In genomic region chr2:25356088-25356487, GRCh38 we compare ENCODE assay signal across 19 cellular contexts. TPM values are rescaled to one million over a fixed set of nuclear protein-coding genes. Genes with fewer than 3 reads are reported as not detected.
A peak's percentile ranks its signal among the peaks of the same experiment; 100 is the strongest.
DNase-seq lines count a peak whose midpoint lies in the region; ATAC-seq and TF ChIP-seq lines count a peak whose summit lies in the region.
"Had no signal": no experiment of that assay in that cellular context is flagged by ENCODE, and none has a peak within 500 bp of the region (broad histone marks: within the 10 kb centered on the region; RNA-seq: fewer than 3 reads in every experiment).

No MANE protein-coding gene starts in this region.

- no peak for TF ChIP-seq CTCF in osteoblast (IDR thresholded peaks at IDR 0.05; ENCODE audit: extremely low read depth, low read depth, low read length)
- TF ChIP-seq CTCF in adrenal gland (IDR thresholded peaks at IDR 0.05), result no peak

- H3K4me2 ChIP-seq in mesendoderm (ENCODE audit: low read length) (no peak overlapping the region), osteoblast (ENCODE audit: insufficient read depth, low read length) (no peak overlapping the region)
- H3K4me2 ChIP-seq: BLaER1 had no signal

- H3K36me3 ChIP-seq in mesendoderm (ENCODE audit: control insufficient read depth, insufficient read depth, low read length) (no peaks in the 10 kb centered on the region), osteoblast (ENCODE audit: insufficient read depth, low read length) (no peaks in the 10 kb centered on the region), adrenal gland (replicated peaks in 1 of 2) (no peaks in the 10 kb centered on the region)
- H3K36me3 ChIP-seq: BLaER1 had no signal

- WGBS in mesendoderm (ENCODE audit: extremely low coverage, insufficient coverage, low lambda C conversion rate), result no CpG with 5 or more reads among the region's 4 CpGs
- WGBS in adrenal gland, 4 donors, result 62 to 83% (median 73%) methylated on average over 2 to 4 of the region's 4 CpGs

- H3K27me3 ChIP-seq in mesendoderm (ENCODE audit: insufficient read depth, low read length, poor library complexity) (no peaks in the 10 kb centered on the region), osteoblast (ENCODE audit: insufficient read depth, low read length) (peaks cover 7% of the 10 kb centered on the region), adrenal gland (no peaks in the 10 kb centered on the region)
- H3K27me3 ChIP-seq: BLaER1 had no signal

- no peak overlapping the region for H2BK15ac ChIP-seq in mesendoderm (replicated peaks; ENCODE audit: low read depth)

- no peak overlapping the region for H2BK5ac ChIP-seq in mesendoderm (ENCODE audit: low read length)

- H3K27ac ChIP-seq in mesendoderm (ENCODE audit: low read depth, low read length), result no peak overlapping the region
- no peak overlapping the region for H3K27ac ChIP-seq in osteoblast (ENCODE audit: low read depth, low read length)
- H3K27ac ChIP-seq in adrenal gland, result no peak overlapping the region
- H3K27ac ChIP-seq: 22Rv1, BLaER1, C4-2B had no signal

- H3K18ac ChIP-seq in mesendoderm (ENCODE audit: low read length), result no peak overlapping the region

- H3K4me3 ChIP-seq in mesendoderm (ENCODE audit: low read length), result no peak overlapping the region
- H3K4me3 ChIP-seq in osteoblast (ENCODE audit: insufficient read depth, low read length), result no peak overlapping the region
- H3K4me3 ChIP-seq in adrenal gland, result no peak overlapping the region
- H3K4me3 ChIP-seq: BLaER1, GM12878 had no signal

- H3K4me1 ChIP-seq in mesendoderm (ENCODE audit: control insufficient read depth, low read depth, low read length), result no peaks in the 10 kb centered on the region
- H3K4me1 ChIP-seq in osteoblast (ENCODE audit: insufficient read depth, low read length), result no peaks in the 10 kb centered on the region
- H3K4me1 ChIP-seq in adrenal gland (replicated peaks in 1 of 2), result no peaks in the 10 kb centered on the region
- H3K4me1 ChIP-seq: BLaER1, Caco-2 had no signal

- H3K79me2 ChIP-seq in mesendoderm (ENCODE audit: control insufficient read depth, insufficient read depth, low read length) (no peaks in the 10 kb centered on the region), osteoblast (ENCODE audit: insufficient read depth, low read length) (no peaks in the 10 kb centered on the region)

- H2AFZ ChIP-seq in osteoblast (ENCODE audit: low read length), result no peak overlapping the region

- H3K4ac ChIP-seq in mesendoderm (ENCODE audit: low read depth, low read length), result no peak overlapping the region

- H3K23ac ChIP-seq in mesendoderm (ENCODE audit: low read length), result no peak overlapping the region

- H3K79me1 ChIP-seq in mesendoderm (ENCODE audit: low read length), result no peaks in the 10 kb centered on the region

- no peak overlapping the region for H2AK5ac ChIP-seq in mesendoderm (ENCODE audit: low read length)

- H4K8ac ChIP-seq in mesendoderm (ENCODE audit: low read depth, low read length), result no peak overlapping the region

- intact Hi-C loops in Right ventricle myocardium inferior (cut with DNase I) (no loop called here), left cardiac atrium (cut with DNase I) (no loop called here), adrenal gland (cut with DNase I) (no loop called here)

- no peak overlapping the region for H3K9ac ChIP-seq in mesendoderm (ENCODE audit: low read length)
- H3K9ac ChIP-seq: BLaER1 had no signal

- no peaks in the 10 kb centered on the region for H4K20me1 ChIP-seq in osteoblast (ENCODE audit: insufficient read depth, low read length)
- H4K20me1 ChIP-seq: BLaER1 had no signal

- DNase-seq in Right ventricle myocardium inferior (ENCODE audit: missing footprints) (peak; percentile 26), left cardiac atrium (no peak), mesendoderm (no peak), osteoblast (ENCODE audit: insufficient read length, low spot score, missing footprints) (peak; percentile 32), adrenal gland (no peak), DMS114 treated with DMSO at 0.1 percent for 48 hours (lab: John Stamatoyannopoulos, UW; ENCODE audit: unreplicated experiment) (no peak)
- no peak for DNase-seq in stimulated activated CD4-positive, alpha-beta T cell treated with anti-CD3 and anti-CD28 coated beads, Interleukin-1b, Interleukin-23, amount 100 ng/mL, for 48 hours
- DNase-seq: Caco-2; CD4-positive, CD25-positive, alpha-beta regulatory T cell; CD8-positive, alpha-beta T cell; DMS79; EL; GDM1; GOT3; HCEC 1CT had no signal

- TF ChIP-seq POLR2A in adrenal gland (IDR thresholded peaks at IDR 0.05), result no peak

- H4K5ac ChIP-seq in mesendoderm (ENCODE audit: low read length), result no peak overlapping the region

- H3K9me3 ChIP-seq in osteoblast (ENCODE audit: low read depth, low read length), result no peaks in the 10 kb centered on the region
- H3K9me3 ChIP-seq in adrenal gland (replicated peaks in 1 of 3), result no peaks in the 10 kb centered on the region
- H3K9me3 ChIP-seq: BLaER1, Caco-2 had no signal

- ATAC-seq in Right ventricle myocardium inferior (no peak), left cardiac atrium (no peak)
- ATAC-seq: CD8-positive, alpha-beta T cell; GM12878 had no signal

- H3K56ac ChIP-seq in mesendoderm (ENCODE audit: low read length), result peak overlapping the region; percentile 47

- H2BK120ac ChIP-seq in mesendoderm (ENCODE audit: low read depth, low read length), result no peak overlapping the region

RNA-seq across cellular contexts. Expression of gene DNMT3A, which starts 14.4 kb away (rescaled TPM):
- total RNA-seq in Right ventricle myocardium inferior (18.6 TPM), left cardiac atrium (10 to 100 TPM; 18.4 to 19.1 TPM), osteoblast (14.7 and 18.5 TPM in 2 replicates), adrenal gland (10 to 100 TPM; 10.6 to 53.4 (median 26.1) TPM)
- 50.9 TPM for polyA plus RNA-seq in mesendoderm (2013, experiment 1 of 2)
- polyA plus RNA-seq in mesendoderm (2013, experiment 2 of 2), result 53.0 TPM
- polyA plus RNA-seq in adrenal gland, result 10 to 100 TPM; 12.1 to 26.0 (median 17.3) TPM

Comparison
In these comparisons a context has a peak if more than half of its experiments do, and no peak if none do; other contexts are left out.
1. DNase-seq: peak in Right ventricle myocardium inferior (single experiment) and osteoblast (single experiment); none in left cardiac atrium (single experiment), mesendoderm (single experiment), adrenal gland (0 of 7), stimulated activated CD4-positive, alpha-beta T cell treated with anti-CD3 and anti-CD28 coated beads, Interleukin-1b, Interleukin-23, amount 100 ng/mL, for 48 hours (single experiment) and DMS114 treated with DMSO at 0.1 percent for 48 hours (single experiment).